ENCODE assay signal across 15 cellular contexts in genomic region chr4:25117274-25117673, GRCh38. TPM values are rescaled to one million over a fixed set of nuclear protein-coding genes. Genes with fewer than 3 reads are reported as not detected.
A peak's percentile ranks its signal among the peaks of the same experiment; 100 is the strongest.
DNase-seq lines count a peak whose midpoint lies in the region; ATAC-seq and TF ChIP-seq lines count a peak whose summit lies in the region.
"Had no signal": no experiment of that assay in that cellular context is flagged by ENCODE, and none has a peak within 500 bp of the region (broad histone marks: within the 10 kb centered on the region; RNA-seq: fewer than 3 reads in every experiment).

No MANE protein-coding gene starts in this region.

- peaks cover 0 to 19% of the 10 kb centered on the region in 2 donors for H3K4me1 ChIP-seq in thyroid gland
- H3K4me1 ChIP-seq: HAP-1 had no signal

- 39 to 55% methylated on average over 4 of the region's 4 CpGs for WGBS in thyroid gland, 2 donors

- ATAC-seq in left ventricle myocardium superior (peak; percentile 18), left cardiac atrium (no peak), HG03442 (IDR thresholded peaks at IDR 0.05; ENCODE audit: unreplicated experiment) (no peak)

- DNase-seq in left ventricle myocardium superior (no peak), left cardiac atrium (no peak), SK-MEL-5 (ENCODE audit: low read depth, low spot score) (peak; percentile 88), foreskin melanocyte (peak; percentile 90), thyroid gland (peak; percentile 67 to 68), NCI-H187 (lab: John Stamatoyannopoulos, UW) (no peak), putamen (ENCODE audit: low spot score) (no peak)
- DNase-seq: ACHN; Calu3; CD4-positive, CD25-positive, alpha-beta regulatory T cell; DMS 273 treated with DMSO at 0.1 percent for 48 hours; EL had no signal

- H3K9me3 ChIP-seq in thyroid gland = no peaks in the 10 kb centered on the region
- H3K9me3 ChIP-seq: BLaER1 treated with 17β-estradiol and CSF1 and Interleukin-3, amounts not matched to agents 10 nM and 100 nM; HAP-1 had no signal

- no peak for TF ChIP-seq CTCF in thyroid gland (IDR thresholded peaks at IDR 0.05)

- intact Hi-C loops in left ventricle myocardium superior (cut with micrococcal nuclease) (no loop called here), left cardiac atrium (cut with DNase I) (no loop called here), thyroid gland (cut with DNase I) (no loop called here)

- H3K36me3 ChIP-seq in thyroid gland = no peaks in the 10 kb centered on the region
- H3K36me3 ChIP-seq: HAP-1 had no signal

- in situ Hi-C loops in SK-MEL-5 (cut with HindIII; ENCODE audit: low pct_unique_long_range_greater_than_20kb, low sequenced_read_pairs) = no loop called here

- no peak overlapping the region for H3K4me3 ChIP-seq in thyroid gland (replicated peaks in 1 of 3)
- H3K4me3 ChIP-seq: BLaER1 treated with 17β-estradiol and CSF1 and Interleukin-3, amounts not matched to agents 10 nM and 100 nM; HAP-1 had no signal

- H3K27ac ChIP-seq in thyroid gland = no peak overlapping the region
- H3K27ac ChIP-seq: BLaER1 treated with 17β-estradiol and CSF1 and Interleukin-3, amounts not matched to agents 10 nM and 100 nM had no signal

- no peaks in the 10 kb centered on the region for H3K27me3 ChIP-seq in thyroid gland
- H3K27me3 ChIP-seq: BLaER1 treated with 17β-estradiol and CSF1 and Interleukin-3, amounts not matched to agents 10 nM and 100 nM had no signal

- no peak for TF ChIP-seq POLR2A in thyroid gland (IDR thresholded peaks at IDR 0.05)

RNA-seq across cellular contexts. Expression of gene SEPSECS, which starts 43.0 kb away (rescaled TPM):
- total RNA-seq in left ventricle myocardium superior (5.2 TPM), left cardiac atrium (1 to 10 TPM; 3.5 to 4.4 TPM), thyroid gland (10 to 100 TPM in 3 of 4 donors, 1 to 10 TPM in 1; 9.2 to 22.3 (median 13.5) TPM)
- total RNA-seq in SK-MEL-5 (2014; rRNA removed; shearing (Covaris generic)) = 6.9 and 8.4 TPM in 2 replicates
- 4.4 and 5.3 TPM in 2 replicates for polyA plus RNA-seq in SK-MEL-5 (2015; cell fraction: cytosol; rRNA removed)
- polyA plus RNA-seq in SK-MEL-5 (2015; cell fraction: nucleus; rRNA removed) = 22.6 and 28.1 TPM in 2 replicates

Comparison
In these comparisons a context has a peak if more than half of its experiments do, and no peak if none do; other contexts are left out.
1. DNase-seq: peak in SK-MEL-5 (single experiment), foreskin melanocyte (single experiment) and thyroid gland (2 of 2); none in left ventricle myocardium superior (single experiment), left cardiac atrium (single experiment), NCI-H187 (0 of 2) and putamen (single experiment).